1 cellular context compared by ENCODE assay signal in the genomic region with DNA sequence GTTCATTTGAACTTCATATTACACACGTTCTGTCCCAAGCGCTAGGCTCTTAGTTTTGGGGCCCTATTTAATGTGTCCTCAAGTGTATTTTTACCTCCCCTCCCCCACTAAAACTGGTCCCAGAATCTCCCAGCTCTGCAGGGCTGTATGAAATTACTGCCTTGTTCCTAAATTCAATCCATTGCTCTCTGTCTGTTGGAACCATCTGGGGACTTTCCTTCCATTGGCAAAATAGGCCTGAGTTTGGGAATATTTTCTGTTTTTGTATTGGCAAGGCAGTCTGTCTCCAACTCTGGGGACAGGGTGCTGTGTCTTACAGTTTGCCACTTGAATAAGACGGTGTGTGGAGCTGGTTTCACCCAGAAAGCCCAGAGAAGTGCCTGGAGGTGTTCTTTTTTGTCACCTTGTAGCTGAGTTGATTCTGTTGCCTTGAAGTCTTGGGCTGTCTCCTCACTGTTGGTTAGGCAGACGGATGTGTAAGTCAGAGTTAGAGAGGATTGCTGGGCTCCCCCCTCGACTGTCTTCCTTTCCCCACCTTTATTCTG.
TF ChIP-seq lines count a peak whose summit lies in the region.

No MANE protein-coding gene starts in this region.

TF ChIP-seq in K562, 482 proteins besides CTCF, POLR2A, EP300 and RAD21:
- no peak for TF ChIP-seq ATF7 (IDR thresholded peaks at IDR 0.05)
- TF ChIP-seq, protein P1, sequence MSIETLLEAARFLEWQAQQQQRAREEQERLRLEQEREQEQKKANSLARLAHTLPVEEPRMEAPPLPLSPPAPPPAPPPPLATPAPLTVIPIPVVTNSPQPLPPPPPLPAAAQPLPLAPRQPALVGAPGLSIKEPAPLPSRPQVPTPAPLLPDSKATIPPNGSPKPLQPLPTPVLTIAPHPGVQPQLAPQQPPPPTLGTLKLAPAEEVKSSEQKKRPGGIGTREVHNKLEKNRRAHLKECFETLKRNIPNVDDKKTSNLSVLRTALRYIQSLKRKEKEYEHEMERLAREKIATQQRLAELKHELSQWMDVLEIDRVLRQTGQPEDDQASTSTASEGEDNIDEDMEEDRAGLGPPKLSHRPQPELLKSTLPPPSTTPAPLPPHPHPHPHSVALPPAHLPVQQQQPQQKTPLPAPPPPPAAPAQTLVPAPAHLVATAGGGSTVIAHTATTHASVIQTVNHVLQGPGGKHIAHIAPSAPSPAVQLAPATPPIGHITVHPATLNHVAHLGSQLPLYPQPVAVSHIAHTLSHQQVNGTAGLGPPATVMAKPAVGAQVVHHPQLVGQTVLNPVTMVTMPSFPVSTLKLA (conservative IDR thresholded peaks at IDR 0.05): peak in 1 of 2 experiments; percentile 7; a peak in 1 of 4 replicates
